Comparison of ENCODE assay signal across 2 cellular contexts in genomic region chr19:2199215-2199614, GRCh38.
TF ChIP-seq lines count a peak whose summit lies in the region.

No MANE protein-coding gene starts in this region.

TF ChIP-seq in IMR-90, 13 proteins besides CTCF, POLR2A, EP300 and RAD21 (continued from another document):
- no peak for TF ChIP-seq MAFK (IDR thresholded peaks at IDR 0.05; ENCODE audit: low read depth, low read length)
- TF ChIP-seq, protein P1, sequence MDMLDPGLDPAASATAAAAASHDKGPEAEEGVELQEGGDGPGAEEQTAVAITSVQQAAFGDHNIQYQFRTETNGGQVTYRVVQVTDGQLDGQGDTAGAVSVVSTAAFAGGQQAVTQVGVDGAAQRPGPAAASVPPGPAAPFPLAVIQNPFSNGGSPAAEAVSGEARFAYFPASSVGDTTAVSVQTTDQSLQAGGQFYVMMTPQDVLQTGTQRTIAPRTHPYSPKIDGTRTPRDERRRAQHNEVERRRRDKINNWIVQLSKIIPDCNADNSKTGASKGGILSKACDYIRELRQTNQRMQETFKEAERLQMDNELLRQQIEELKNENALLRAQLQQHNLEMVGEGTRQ (IDR thresholded peaks at IDR 0.05; ENCODE audit: low read depth, low read length) = no peak
- no peak for TF ChIP-seq MAZ (IDR thresholded peaks at IDR 0.05; ENCODE audit: borderline replicate concordance, low read depth, low read length)
- TF ChIP-seq BHLHE40 (IDR thresholded peaks at IDR 0.05; ENCODE audit: low read depth, low read length) = no peak
- TF ChIP-seq MXI1 (IDR thresholded peaks at IDR 0.05; ENCODE audit: borderline replicate concordance, low read depth, low read length) = no peak
- TF ChIP-seq, protein P2, sequence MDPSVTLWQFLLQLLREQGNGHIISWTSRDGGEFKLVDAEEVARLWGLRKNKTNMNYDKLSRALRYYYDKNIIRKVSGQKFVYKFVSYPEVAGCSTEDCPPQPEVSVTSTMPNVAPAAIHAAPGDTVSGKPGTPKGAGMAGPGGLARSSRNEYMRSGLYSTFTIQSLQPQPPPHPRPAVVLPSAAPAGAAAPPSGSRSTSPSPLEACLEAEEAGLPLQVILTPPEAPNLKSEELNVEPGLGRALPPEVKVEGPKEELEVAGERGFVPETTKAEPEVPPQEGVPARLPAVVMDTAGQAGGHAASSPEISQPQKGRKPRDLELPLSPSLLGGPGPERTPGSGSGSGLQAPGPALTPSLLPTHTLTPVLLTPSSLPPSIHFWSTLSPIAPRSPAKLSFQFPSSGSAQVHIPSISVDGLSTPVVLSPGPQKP (IDR thresholded peaks at IDR 0.05; ENCODE audit: borderline replicate concordance, low read depth, low read length) = no peak
- no peak for TF ChIP-seq CEBPB (IDR thresholded peaks at IDR 0.05; ENCODE audit: low read depth, low read length)
- TF ChIP-seq RCOR1 (IDR thresholded peaks at IDR 0.05; ENCODE audit: insufficient replicate concordance, low read length) = no peak
TF ChIP-seq in IMR-90: peak in this region for 0.

TF ChIP-seq in neural cell, 6 proteins besides CTCF, POLR2A, EP300 and RAD21 (continued from another document):
- TF ChIP-seq SMC3 (conservative IDR thresholded peaks at IDR 0.05; ENCODE audit: poor library complexity) (no peak), REST (IDR thresholded peaks at IDR 0.05; ENCODE audit: borderline replicate concordance) (no peak)
TF ChIP-seq in neural cell: peak in this region for 0.
